ENCODE assay signal across 8 cellular contexts in the genomic region with DNA sequence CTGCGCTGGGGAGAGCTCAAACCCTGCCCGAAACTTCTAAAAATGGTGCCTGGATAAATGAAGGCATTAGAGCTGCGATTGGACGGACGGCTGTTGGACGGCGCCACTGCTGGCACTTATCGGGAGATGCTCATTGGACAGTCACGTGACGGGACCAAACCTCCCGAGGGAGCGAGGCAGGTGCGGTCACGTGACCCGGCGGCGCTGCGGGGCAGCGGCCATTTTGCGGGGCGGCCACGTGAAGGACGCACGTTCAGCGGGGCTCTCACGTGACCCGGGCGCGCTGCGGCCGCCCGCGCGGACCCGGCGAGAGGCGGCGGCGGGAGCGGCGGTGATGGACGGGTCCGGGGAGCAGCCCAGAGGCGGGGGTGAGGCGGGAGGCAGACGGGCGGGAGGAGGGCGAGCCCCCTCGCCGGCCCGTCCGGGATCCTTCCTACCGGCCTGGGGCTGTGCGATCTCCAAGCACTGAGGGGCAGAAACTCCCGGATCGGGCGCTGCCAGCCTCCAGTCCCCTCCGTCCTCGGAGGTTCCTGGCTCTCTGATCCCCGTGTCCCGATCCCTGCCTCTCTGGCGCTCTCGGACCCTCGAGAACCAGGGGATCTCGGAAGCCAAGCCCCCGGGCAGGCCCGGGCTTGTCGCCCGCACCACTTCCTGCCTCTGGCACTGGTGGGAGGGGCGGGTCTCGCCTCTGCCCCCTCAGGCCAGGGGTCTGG. TPM values are rescaled to one million over a fixed set of nuclear protein-coding genes. Genes with fewer than 3 reads are reported as not detected.
DNase-seq lines count a peak whose midpoint lies in the region; ATAC-seq and TF ChIP-seq lines count a peak whose summit lies in the region.

BAX (plus strand) TSS at position 281 of the 713 bp plus-strand sequence; CDS start at position 335, 54 bp downstream.

- H3K36me3 ChIP-seq in mucosa of stomach (ENCODE audit: control insufficient read depth, insufficient read depth, low read length) = no peaks in the 10 kb centered on the region

- peak; percentile 83 for TF ChIP-seq POLR2A in erythroblast (IDR thresholded peaks at IDR 0.05; ENCODE audit: low read length)

- H3K27ac Mint-ChIP-seq in activated T-cell treated with anti-CD3 and anti-CD28 coated beads, Interleukin-2, amount 50 U/mL, for 24 hours = peak within 1 kb of the TSS; percentile 93

- H3K4me1 Mint-ChIP-seq in activated T-cell treated with anti-CD3 and anti-CD28 coated beads, Interleukin-2, amount 50 U/mL, for 24 hours (ENCODE audit: low read depth) = peaks cover 33% of the 10 kb centered on the region

- peak within 1 kb of the TSS; percentile 94 for H3K9ac ChIP-seq in mucosa of stomach (ENCODE audit: low read length)

- no peaks in the 10 kb centered on the region for H3K27me3 Mint-ChIP-seq in activated T-cell treated with anti-CD3 and anti-CD28 coated beads, Interleukin-2, amount 50 U/mL, for 24 hours

- no peaks in the 10 kb centered on the region for H3K27me3 ChIP-seq in mucosa of stomach (ENCODE audit: control insufficient read depth, insufficient read depth, low read length)

- ATAC-seq in GM21576 (IDR thresholded peaks at IDR 0.05; ENCODE audit: unreplicated experiment) = peak; percentile 62

- H3K4me3 Mint-ChIP-seq in activated T-cell treated with anti-CD3 and anti-CD28 coated beads, Interleukin-2, amount 50 U/mL, for 24 hours = peak within 1 kb of the TSS; percentile 88

- H3K36me3 Mint-ChIP-seq in activated T-cell treated with anti-CD3 and anti-CD28 coated beads, Interleukin-2, amount 50 U/mL, for 24 hours (ENCODE audit: low read depth) = peaks cover 38% of the 10 kb centered on the region

- no peaks in the 10 kb centered on the region for H3K9me3 ChIP-seq in mucosa of stomach (ENCODE audit: control insufficient read depth, low read length)

- peaks cover 30% of the 10 kb centered on the region for H3K4me1 ChIP-seq in mucosa of stomach (ENCODE audit: control insufficient read depth, insufficient read depth, low read length)

- H3K9me3 Mint-ChIP-seq in activated T-cell treated with anti-CD3 and anti-CD28 coated beads, Interleukin-2, amount 50 U/mL, for 24 hours = no peaks in the 10 kb centered on the region

- DNase-seq in DMS153 treated with DMSO at 0.1 percent for 48 hours (lab: John Stamatoyannopoulos, UW; ENCODE audit: unreplicated experiment) (peak; percentile 89), erythroblast (lab: John Stamatoyannopoulos, UW) (peak; percentile 99)
- DNase-seq in Jurkat, Clone E6-1 (ENCODE audit: low read depth, low spot score) = peak; percentile 89
- peak; percentile 97 for DNase-seq in activated T-cell treated with anti-CD3 and anti-CD28 coated beads, Interleukin-2, amount 50 U/mL, for 24 hours
- peak; percentile 98 for DNase-seq in stimulated activated CD8-positive, alpha-beta memory T cell treated with anti-CD3 and anti-CD28 coated beads, Interleukin-4, amount 100 ng/mL, for 48 hours

- H3K4me3 ChIP-seq in Jurkat, Clone E6-1 (ENCODE audit: low read length) = peak within 1 kb of the TSS; percentile 88
- peak within 1 kb of the TSS; percentile 97 for H3K4me3 ChIP-seq in mucosa of stomach (ENCODE audit: low read length)

TF ChIP-seq in PFSK-1, 5 proteins besides CTCF, POLR2A, EP300 and RAD21:
- TF ChIP-seq SIN3A (IDR thresholded peaks at IDR 0.05; ENCODE audit: borderline replicate concordance, insufficient read depth, low read length) = no peak
- TF ChIP-seq REST (IDR thresholded peaks at IDR 0.05; ENCODE audit: insufficient read depth in 1 of 2, low read depth in 2 of 2, low read length in 2 of 2) = 0 out of 4 replicates have a peak, but pooled peaks of 1 of the 2 experiments have one; percentile 17
- TF ChIP-seq POLR2AphosphoS5 (IDR thresholded peaks at IDR 0.05; ENCODE audit: low read depth, low read length) = peak; percentile 82
- peak; percentile 99 for TF ChIP-seq FOXP2 (optimal IDR thresholded peaks at IDR 0.05; ENCODE audit: borderline replicate concordance, extremely low read depth, extremely low read length, insufficient read depth)
- peak; percentile 36; the same call in 1 of the 2 replicates for TF ChIP-seq TAF1 (IDR thresholded peaks at IDR 0.05; ENCODE audit: borderline replicate concordance, insufficient read depth, low read length)

RNA-seq across cellular contexts. Expression of gene BAX, which starts in this region (rescaled TPM):
- 109 TPM for polyA plus RNA-seq in Jurkat, Clone E6-1 (2012; ENCODE audit: insufficient read depth, insufficient read length)
- 145 TPM for polyA plus RNA-seq in PFSK-1 (2012; ENCODE audit: insufficient read length, low read depth)

Comparison
In these comparisons a context has a peak if more than half of its experiments do, and no peak if none do; other contexts are left out.
1. Peak in every context shown above with its lines: DNase-seq, ATAC-seq and H3K4me3 ChIP-seq.